Comparison of ENCODE assay signal across 10 cellular contexts in the genomic region with DNA sequence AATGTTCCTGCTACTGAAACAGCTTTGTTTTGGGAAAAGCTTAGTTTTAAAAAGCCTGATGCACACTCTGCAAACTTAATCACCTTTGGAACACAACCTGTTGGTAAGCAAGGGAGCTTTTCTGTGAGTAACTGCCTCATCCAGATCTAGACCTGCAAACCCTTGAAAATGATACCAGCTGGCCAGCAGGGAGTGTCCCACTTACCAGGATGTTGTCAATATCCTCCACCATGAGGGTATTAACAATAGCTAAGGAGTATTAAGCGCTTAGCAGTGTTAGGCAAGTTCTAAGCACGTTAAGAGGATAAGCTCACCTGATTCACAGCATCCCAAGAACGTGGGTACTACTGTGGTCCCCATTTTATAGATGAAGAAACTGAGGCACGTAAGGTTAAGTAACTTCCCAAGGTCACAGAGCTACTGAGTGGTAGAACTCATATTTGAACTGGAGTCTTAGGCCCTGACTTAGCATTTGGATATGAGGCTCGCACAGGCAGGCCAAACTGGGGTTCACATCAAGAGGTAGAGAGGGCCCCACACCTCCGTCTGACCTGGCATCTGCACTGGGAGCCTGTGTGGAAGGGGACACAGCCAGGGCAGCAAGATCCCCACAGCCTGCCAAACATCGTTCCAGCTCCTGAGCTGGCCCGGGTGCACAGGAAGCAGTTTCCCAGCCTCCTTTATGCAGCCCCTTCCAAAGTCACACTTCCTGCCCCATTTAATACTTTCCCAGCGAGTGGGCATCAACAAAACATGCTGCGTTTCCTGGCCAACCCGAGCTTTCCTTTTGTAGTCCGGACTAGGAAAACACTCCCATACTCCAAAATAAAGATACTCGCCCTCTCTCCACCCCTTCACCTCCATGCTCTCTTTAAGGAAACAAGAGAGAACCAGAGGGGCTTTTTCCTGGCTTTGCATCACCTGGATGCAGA. TPM values are rescaled to one million over a fixed set of nuclear protein-coding genes. Genes with fewer than 3 reads are reported as not detected.
DNase-seq lines count a peak whose midpoint lies in the region; ATAC-seq, FAIRE-seq and TF ChIP-seq lines count a peak whose summit lies in the region.
"Had no signal": no experiment of that assay in that cellular context is flagged by ENCODE, and none has a peak within 500 bp of the region (broad histone marks: within the 10 kb centered on the region; RNA-seq: fewer than 3 reads in every experiment).

No MANE protein-coding gene starts in this region.

- H3K4me1 ChIP-seq in K562 (replicated peaks in 1 of 2; ENCODE audit: control insufficient read depth in 2 of 2, insufficient read depth in 2 of 2, low read length in 2 of 2): peaks cover 3 to 7% of the 10 kb centered on the region in 2 experiments; a peak in 3 of 5 replicates

- no peak for TF ChIP-seq EP300 in K562 (IDR thresholded peaks at IDR 0.05; ENCODE audit: low read length)

- CTCF ChIA-PET in activated naive CD4-positive, alpha-beta T cell treated with anti-CD3 and anti-CD28 coated beads for 36 hours (lab: Charles Lee): interaction anchor here (1.0 kb wide), 1 partner anchor 179 kb away, joined by 3 read pairs; no protein-coding TSS in a partner anchor
- CTCF ChIA-PET in K562 (lab: Yijun Ruan, JAX; ENCODE audit: low intra/inter-chr PET ratio): no interaction called here

- H4K20me1 ChIP-seq in K562 (replicated peaks; ENCODE audit: control insufficient read depth, insufficient read depth, low read length): peaks cover 11% of the 10 kb centered on the region

- no peak for TF ChIP-seq POLR2A in K562 (conservative IDR thresholded peaks at IDR 0.05)

- no peaks in the 10 kb centered on the region for H3K9me3 ChIP-seq in K562 (replicated peaks; ENCODE audit: control insufficient read depth, insufficient read depth, low read depth, low read length)

- peaks cover 10% of the 10 kb centered on the region for H3K36me3 Mint-ChIP-seq in activated naive CD4-positive, alpha-beta T cell treated with anti-CD3 and anti-CD28 coated beads, Interleukin-2, amount 50 U/mL, for 24 hours
- no peaks in the 10 kb centered on the region for H3K36me3 Mint-ChIP-seq in activated naive CD4-positive, alpha-beta T cell treated with anti-CD3 and anti-CD28 coated beads for 36 hours (ENCODE audit: low read depth)

- DNase-seq in activated naive CD4-positive, alpha-beta T cell treated with anti-CD3 and anti-CD28 coated beads for 36 hours: no peak
- DNase-seq in K562 (ENCODE audit: extremely low read depth in 1 of 4, low spot score in 3 of 4) (no peak), substantia nigra (lab: John Stamatoyannopoulos, UW) (peak in 15 of 49 donors; percentile 11 to 53 (median 32)), NCI-H2171 (lab: John Stamatoyannopoulos, UW) (no peak)
- DNase-seq: activated gamma-delta T cell, NCI-H226 had no signal

- no peaks in the 10 kb centered on the region for H3K27me3 Mint-ChIP-seq in activated naive CD4-positive, alpha-beta T cell treated with anti-CD3 and anti-CD28 coated beads, Interleukin-2, amount 50 U/mL, for 24 hours
- H3K27me3 Mint-ChIP-seq in activated naive CD4-positive, alpha-beta T cell treated with anti-CD3 and anti-CD28 coated beads for 36 hours (ENCODE audit: low read depth): no peaks in the 10 kb centered on the region

- no peaks in the 10 kb centered on the region for H3K9me1 ChIP-seq in K562 (ENCODE audit: control insufficient read depth, insufficient read depth, low read length)

- no peak for FAIRE-seq in K562 (lab: Jason Lieb, UNC)

- 69% methylated on average over 13 of the region's 13 CpGs for WGBS in K562 (ENCODE audit: insufficient coverage, low coverage, missing lambda C conversion rate)

- in situ Hi-C loops in K562 (cut with MboI): no loop called here

- H3K27ac Mint-ChIP-seq in activated naive CD4-positive, alpha-beta T cell treated with anti-CD3 and anti-CD28 coated beads, Interleukin-2, amount 50 U/mL, for 24 hours: peak overlapping the region; percentile 73
- no peak overlapping the region for H3K27ac Mint-ChIP-seq in activated naive CD4-positive, alpha-beta T cell treated with anti-CD3 and anti-CD28 coated beads for 36 hours

- ATAC-seq in K562: no peak
- ATAC-seq in HG03175 (IDR thresholded peaks at IDR 0.05; ENCODE audit: unreplicated experiment): no peak
- ATAC-seq in HG02840 (IDR thresholded peaks at IDR 0.05; ENCODE audit: low FRiP score, unreplicated experiment): no peak

- no TSS peak for BruUV-seq in K562 (replicated peaks; lab: Mats Ljungman, UMichigan)

- peaks cover 11% of the 10 kb centered on the region for H3K79me2 ChIP-seq in K562 (ENCODE audit: control insufficient read depth, insufficient read depth, low read length)

- TF ChIP-seq CTCF in K562 (IDR thresholded peaks at IDR 0.05 in 2 of 3, conservative IDR thresholded peaks at IDR 0.05 in 1 of 3; ENCODE audit: insufficient read depth in 2 of 3, low read depth in 1 of 3, low read length in 3 of 3): no peak

- H3K27ac ChIP-seq in K562 (ENCODE audit: extremely low read depth, low read depth, low read length): no peak overlapping the region
- peak overlapping the region; percentile 55 for H3K27ac ChIP-seq in layer of hippocampus (ENCODE audit: low read depth, low read length)
- H3K27ac ChIP-seq in substantia nigra (ENCODE audit: low read depth, low read length, poor library complexity, severe bottlenecking): peak overlapping the region; percentile 16

- no peak for TF ChIP-seq RAD21 in K562 (CRISPR knock-in tag; conservative IDR thresholded peaks at IDR 0.05 in 1 of 2, IDR thresholded peaks at IDR 0.05 in 1 of 2)

- H3K9ac ChIP-seq in K562 (ENCODE audit: insufficient read depth in 1 of 2, low read depth in 2 of 2, low read length in 2 of 2): no peak overlapping the region

- POLR2A ChIA-PET in K562 (lab: Yijun Ruan, JAX): no interaction called here

- H3K4me3 Mint-ChIP-seq in activated naive CD4-positive, alpha-beta T cell treated with anti-CD3 and anti-CD28 coated beads, Interleukin-2, amount 50 U/mL, for 24 hours: no peak overlapping the region
- H3K4me3 Mint-ChIP-seq in activated naive CD4-positive, alpha-beta T cell treated with anti-CD3 and anti-CD28 coated beads for 36 hours: no peak overlapping the region

- H3K4me2 ChIP-seq in K562 (ENCODE audit: insufficient read depth, low read length): no peak overlapping the region

- no peaks in the 10 kb centered on the region; the same call in 2 of the 3 replicates for H3K36me3 ChIP-seq in K562 (ENCODE audit: control insufficient read depth, insufficient read depth, low read length)

- H3K4me1 Mint-ChIP-seq in activated naive CD4-positive, alpha-beta T cell treated with anti-CD3 and anti-CD28 coated beads, Interleukin-2, amount 50 U/mL, for 24 hours: peaks cover 92% of the 10 kb centered on the region
- H3K4me1 Mint-ChIP-seq in activated naive CD4-positive, alpha-beta T cell treated with anti-CD3 and anti-CD28 coated beads for 36 hours (ENCODE audit: low read depth): peaks cover 82% of the 10 kb centered on the region

- H3K4me3 ChIP-seq in K562: no peak overlapping the region

- H2AFZ ChIP-seq in K562 (ENCODE audit: low read depth, low read length): no peak overlapping the region

- no peaks in the 10 kb centered on the region for H3K27me3 ChIP-seq in K562 (ENCODE audit: control insufficient read depth in 2 of 2, insufficient read depth in 2 of 2, low read length in 2 of 2)
- no peaks in the 10 kb centered on the region for H3K27me3 ChIP-seq in layer of hippocampus (ENCODE audit: control insufficient read depth, insufficient read depth, low read length)

- no peaks in the 10 kb centered on the region for H3K9me3 Mint-ChIP-seq in activated naive CD4-positive, alpha-beta T cell treated with anti-CD3 and anti-CD28 coated beads, Interleukin-2, amount 50 U/mL, for 24 hours
- H3K9me3 Mint-ChIP-seq in activated naive CD4-positive, alpha-beta T cell treated with anti-CD3 and anti-CD28 coated beads for 36 hours: no peaks in the 10 kb centered on the region

- intact Hi-C loops in activated naive CD4-positive, alpha-beta T cell treated with anti-CD3 and anti-CD28 coated beads for 36 hours (cut with micrococcal nuclease): no loop called here
- intact Hi-C loops in K562 (cut with micrococcal nuclease): no loop called here

TF ChIP-seq in K562, 482 proteins besides CTCF, POLR2A, EP300 and RAD21 (continues in another document):
- TF ChIP-seq HNRNPH1 (optimal IDR thresholded peaks at IDR 0.05; ENCODE audit: low read depth, low read length) (no peak), ZBTB33 (CRISPR knock-in tag; IDR thresholded peaks at IDR 0.05) (no peak)

RNA-seq across cellular contexts. Expression of gene IRF2, which starts 32.6 kb away (rescaled TPM):
- total RNA-seq in activated naive CD4-positive, alpha-beta T cell treated with anti-CD3 and anti-CD28 coated beads for 36 hours: 10 to 100 TPM; 37.3 to 38.3 TPM
- total RNA-seq in K562 (2011; cell fraction: chromatin; rRNA removed; ENCODE audit: low replicate concordance): 15.6 and 19.2 TPM in 2 replicates
- 10.3 and 10.7 TPM in 2 replicates for total RNA-seq in K562 (2011; cell fraction: nucleolus; rRNA removed)
- 10.5 and 12.5 TPM in 2 replicates for total RNA-seq in K562 (2011; cell fraction: nucleoplasm; rRNA removed)
- 7.1 and 8.2 TPM in 2 replicates for total RNA-seq in K562 (2014; rRNA removed)
- total RNA-seq in K562 (2014; rRNA removed; fragmentation: Illumina TruSeq; extraction: Trizol): 12.0 TPM in 2 replicates
- total RNA-seq in K562 (2015; rRNA removed; fragmentation: Illumina TruSeq; extraction: Trizol): 9.9 and 10.2 TPM in 2 replicates
- total RNA-seq in K562 (2021): 11.3 and 11.9 TPM in 2 replicates
- 11.3 and 15.3 TPM in 2 replicates for polyA plus RNA-seq in K562 (2011; rRNA removed)
- 11.6 and 13.5 TPM in 2 replicates for polyA plus RNA-seq in K562 (2011; cell fraction: cytosol; rRNA removed)
- 9.3 and 12.3 TPM in 2 replicates for polyA plus RNA-seq in K562 (2011; cell fraction: nucleus; rRNA removed)
- 10.6 and 13.8 TPM in 2 replicates for polyA plus RNA-seq in K562 (2012)
- 12.2 and 14.5 TPM in 2 replicates for polyA plus RNA-seq in K562 (2014; fragmentation: Illumina TruSeq; extraction: Trizol)
- 10 to 100 TPM in 1 of 2 experiments, 1 to 10 TPM in 1; 8.8 to 17.1 TPM for polyA plus RNA-seq in K562 (2014; fragmentation: Nextera tagmentation; extraction: Ambion mirVana)
- polyA plus RNA-seq in K562 (2014; rRNA removed): 8.4 and 9.4 TPM in 2 replicates
- polyA minus RNA-seq in K562 (2011; rRNA and poly(A)+ RNA removed): 18.1 and 18.7 TPM in 2 replicates
- 8.7 and 10.5 TPM in 2 replicates for polyA minus RNA-seq in K562 (2011; cell fraction: cytosol; rRNA and poly(A)+ RNA removed)
- 7.4 and 19.0 TPM in 2 replicates for polyA minus RNA-seq in K562 (2011; cell fraction: nucleus; rRNA and poly(A)+ RNA removed)
